In the genomic region with DNA sequence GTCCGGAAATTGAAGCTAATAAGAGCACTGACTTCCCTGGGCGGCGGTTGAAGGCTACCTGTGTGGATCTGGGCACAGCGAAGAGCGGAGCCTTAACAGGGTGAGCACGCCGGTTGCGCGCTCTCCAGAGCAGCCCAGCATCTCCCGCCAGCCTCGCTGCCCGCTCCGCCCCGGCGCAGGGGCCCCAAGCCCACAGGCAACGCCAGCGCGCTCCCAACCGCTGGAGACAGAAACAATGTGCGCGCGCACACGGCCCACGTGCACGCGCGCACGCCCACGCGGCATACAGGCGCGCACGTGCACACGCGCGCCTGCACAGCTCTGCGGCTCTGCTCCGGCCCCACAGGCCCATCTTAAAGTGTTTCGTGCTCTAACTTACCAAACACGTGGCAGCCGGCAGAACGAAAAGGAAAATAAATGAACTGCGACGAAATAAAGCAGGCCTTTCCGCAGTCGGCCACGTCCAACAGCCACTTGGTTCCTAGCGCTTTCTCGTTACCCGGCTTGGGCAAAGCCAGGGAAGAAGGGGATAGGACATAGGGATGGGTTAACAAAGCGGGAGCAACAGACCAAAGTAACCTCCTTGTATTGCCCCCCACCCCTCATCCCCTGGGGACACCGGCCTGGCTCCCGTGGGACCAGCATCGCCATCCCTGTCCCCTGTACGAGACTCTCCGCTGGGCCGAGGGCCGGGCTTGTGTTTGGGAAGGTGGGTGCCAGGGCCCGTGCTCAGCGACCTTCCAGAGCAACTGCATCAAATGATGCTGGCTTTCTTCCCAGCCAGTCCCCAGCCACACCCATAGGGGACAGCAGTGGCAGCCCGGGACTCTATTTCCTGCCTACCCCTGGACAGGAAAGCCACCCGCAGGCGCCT, we compare ENCODE assay signal across 8 cellular contexts.
DNase-seq lines count a peak whose midpoint lies in the region; ATAC-seq and TF ChIP-seq lines count a peak whose summit lies in the region.

No MANE protein-coding gene starts in this region.

- no peak for TF ChIP-seq CTCF in RWPE2 (IDR thresholded peaks at IDR 0.05; ENCODE audit: poor library complexity, severe bottlenecking)
- no peak for TF ChIP-seq CTCF in colonic mucosa (IDR thresholded peaks at IDR 0.05)

- no peaks in the 10 kb centered on the region for H3K9me2 ChIP-seq in GM23248 (ENCODE audit: insufficient read depth)

- no peaks in the 10 kb centered on the region for H3K79me2 ChIP-seq in GM23248 (ENCODE audit: insufficient read depth)

- H3K9me3 ChIP-seq in GM23248 (ENCODE audit: low read depth) (no peaks in the 10 kb centered on the region), RWPE2 (ENCODE audit: severe bottlenecking) (no peaks in the 10 kb centered on the region), colonic mucosa (no peaks in the 10 kb centered on the region)

- peak overlapping the region; percentile 87 for H3K4me2 ChIP-seq in GM23248 (ENCODE audit: unreplicated experiment)

- H3K4me1 ChIP-seq in GM23248 (ENCODE audit: insufficient read depth): no peaks in the 10 kb centered on the region
- H3K4me1 ChIP-seq in RWPE2 (ENCODE audit: insufficient read depth, poor library complexity, severe bottlenecking): no peaks in the 10 kb centered on the region
- no peaks in the 10 kb centered on the region for H3K4me1 ChIP-seq in colonic mucosa

- WGBS in GM23248 (ENCODE audit: low coverage in 1 of 2, low lambda C conversion rate in 2 of 2, missing lambda C conversion rate in 2 of 2), 2 experiments: 8 to 13% methylated on average over 52 to 56 of the region's 63 CpGs

- H3K27ac ChIP-seq in GM23248: peak overlapping the region; percentile 55
- peak overlapping the region; percentile 17 for H3K27ac ChIP-seq in RWPE2 (ENCODE audit: poor library complexity, severe bottlenecking)
- H3K27ac ChIP-seq in colonic mucosa: no peak overlapping the region
- peak overlapping the region; percentile 10 for H3K27ac ChIP-seq in layer of hippocampus (ENCODE audit: low read depth, low read length)

- H2AFZ ChIP-seq in GM23248: peak overlapping the region; percentile 91

- ATAC-seq in RWPE2 (ENCODE audit: low read depth): peak; percentile 93

- H3K27me3 ChIP-seq in GM23248 (replicated peaks; ENCODE audit: insufficient read depth): no peaks in the 10 kb centered on the region
- H3K27me3 ChIP-seq in RWPE2 (ENCODE audit: insufficient read depth, poor library complexity, severe bottlenecking): no peaks in the 10 kb centered on the region
- H3K27me3 ChIP-seq in colonic mucosa: peaks cover 15% of the 10 kb centered on the region
- peaks cover 4% of the 10 kb centered on the region for H3K27me3 ChIP-seq in layer of hippocampus (ENCODE audit: control insufficient read depth, insufficient read depth, low read length)

- H3K36me3 ChIP-seq in GM23248 (ENCODE audit: low read depth) (no peaks in the 10 kb centered on the region), RWPE2 (ENCODE audit: low read depth) (no peaks in the 10 kb centered on the region), colonic mucosa (no peaks in the 10 kb centered on the region)

- intact Hi-C loops in colonic mucosa (cut with DNase I): no loop called here

- in situ Hi-C loops in GM23248 (cut with MboI): no loop called here

- DNase-seq in C1 segment of cervical spinal cord (lab: John Stamatoyannopoulos, UW) (peak in 9 of 14 donors; percentile 6 to 70 (median 28)), GM23248 (peak; percentile 89), RWPE2 (ENCODE audit: low spot score) (no peak), colonic mucosa (peak; percentile 20), smooth muscle cell of the brain vasculature (ENCODE audit: low read depth, low spot score) (peak; percentile 61), NCI-H2196 treated with DMSO at 0.1 percent for 48 hours (lab: John Stamatoyannopoulos, UW; ENCODE audit: unreplicated experiment) (no peak), ureter (ENCODE audit: low spot score) (no peak)

- peak overlapping the region; percentile 76 for H3K4me3 ChIP-seq in GM23248
- peak overlapping the region; percentile 25 for H3K4me3 ChIP-seq in RWPE2 (ENCODE audit: severe bottlenecking)
- H3K4me3 ChIP-seq in colonic mucosa: peak overlapping the region; percentile 33

- H3F3A ChIP-seq in GM23248 (ENCODE audit: insufficient read depth): peaks cover 5% of the 10 kb centered on the region; the same call in 1 of the 2 replicates

- peak overlapping the region; percentile 78 for H3K9ac ChIP-seq in GM23248
- H3K9ac ChIP-seq in colonic mucosa (ENCODE audit: low read depth in 2 of 2, low read length in 2 of 2): no peak overlapping the region

- H4K20me1 ChIP-seq in GM23248 (ENCODE audit: insufficient read depth): no peaks in the 10 kb centered on the region

Comparison
In these comparisons a context has a peak if more than half of its experiments do, and no peak if none do; other contexts are left out.
1. DNase-seq: peak in C1 segment of cervical spinal cord (9 of 14), GM23248 (single experiment), colonic mucosa (single experiment) and smooth muscle cell of the brain vasculature (single experiment); none in RWPE2 (single experiment), NCI-H2196 treated with DMSO at 0.1 percent for 48 hours (single experiment) and ureter (single experiment).
2. H3K4me3 ChIP-seq: peak in every context shown above with its lines; median percentile 76 in GM23248; 33 in colonic mucosa; 25 in RWPE2.